Comparison of ENCODE assay signal across 22 cellular contexts in genomic region chrX:122586831-122587230, GRCh38.
"Had no signal": no experiment of that assay in that cellular context is flagged by ENCODE, and none has a peak within 500 bp of the region (broad histone marks: within the 10 kb centered on the region; RNA-seq: fewer than 3 reads in every experiment).

No MANE protein-coding gene starts in this region.

- H3K4me3 Mint-ChIP-seq: activated CD4-positive, alpha-beta T cell treated with anti-CD3 and anti-CD28 coated beads, Interleukin-2, amount 10 ng/mL, durations not matched to agents 24 days and 14 days; activated CD8-positive, alpha-beta T cell treated with anti-CD3 and anti-CD28 coated beads, Interleukin-2, amount 10 ng/mL, durations not matched to agents 7 days and 5 days; effector memory CD8-positive, alpha-beta T cell; naive B cell; neural crest cell; stimulated activated naive CD8-positive, alpha-beta T cell treated with anti-CD3 and anti-CD28 coated beads, Interleukin-15, amount 100 ng/mL, for 72 hours had no signal

- H3K4me1 Mint-ChIP-seq: activated CD4-positive, alpha-beta T cell treated with anti-CD3 and anti-CD28 coated beads, Interleukin-2, amount 10 ng/mL, durations not matched to agents 24 days and 14 days; naive B cell; neural crest cell; stimulated activated naive CD8-positive, alpha-beta T cell treated with anti-CD3 and anti-CD28 coated beads, Interleukin-15, amount 100 ng/mL, for 72 hours had no signal

- H3K27me3 Mint-ChIP-seq: activated CD4-positive, alpha-beta T cell treated with anti-CD3 and anti-CD28 coated beads, Interleukin-2, amount 10 ng/mL, durations not matched to agents 24 days and 14 days; effector memory CD8-positive, alpha-beta T cell; naive B cell; progenitor cell of endocrine pancreas; stimulated activated naive CD8-positive, alpha-beta T cell treated with anti-CD3 and anti-CD28 coated beads, Interleukin-15, amount 100 ng/mL, for 72 hours had no signal

- H3K36me3 Mint-ChIP-seq: naive B cell had no signal

- ATAC-seq: activated CD8-positive, alpha-beta T cell treated with anti-CD3 and anti-CD28 coated beads, Interleukin-2, amount 10 ng/mL, durations not matched to agents 7 days and 5 days; effector memory CD8-positive, alpha-beta T cell; left lung; stimulated activated naive CD8-positive, alpha-beta T cell treated with anti-CD3 and anti-CD28 coated beads, Interleukin-15, amount 100 ng/mL, for 72 hours had no signal

- H3K9me3 Mint-ChIP-seq: activated CD4-positive, alpha-beta T cell treated with anti-CD3 and anti-CD28 coated beads, Interleukin-2, amount 10 ng/mL, durations not matched to agents 24 days and 14 days; stimulated activated naive CD8-positive, alpha-beta T cell treated with anti-CD3 and anti-CD28 coated beads, Interleukin-15, amount 100 ng/mL, for 72 hours had no signal

- H3K27ac Mint-ChIP-seq: activated CD4-positive, alpha-beta T cell treated with anti-CD3 and anti-CD28 coated beads, Interleukin-2, amount 10 ng/mL, durations not matched to agents 24 days and 14 days; activated CD8-positive, alpha-beta T cell treated with anti-CD3 and anti-CD28 coated beads, Interleukin-2, amount 10 ng/mL, durations not matched to agents 7 days and 5 days; effector memory CD8-positive, alpha-beta T cell; naive B cell; progenitor cell of endocrine pancreas; stimulated activated naive CD8-positive, alpha-beta T cell treated with anti-CD3 and anti-CD28 coated beads, Interleukin-15, amount 100 ng/mL, for 72 hours had no signal

- H3K4me3 ChIP-seq: left lung, right atrium auricular region, skin epidermis, suprapubic skin, transverse colon, uterus had no signal

- DNase-seq: activated CD4-positive, alpha-beta T cell treated with anti-CD3 and anti-CD28 coated beads, Interleukin-2, amount 10 ng/mL, durations not matched to agents 24 days and 14 days; activated CD8-positive, alpha-beta T cell treated with anti-CD3 and anti-CD28 coated beads, Interleukin-2, amount 10 ng/mL, durations not matched to agents 7 days and 5 days; activated effector memory CD4-positive, alpha-beta T cell treated with Interleukin-2 at 50 U/mL for 16 hours; activated naive CD4-positive, alpha-beta T cell treated with anti-CD3 and anti-CD28 coated beads, Interleukin-2, amount 50 U/mL, for 16 hours; activated T-cell treated with anti-CD3 and anti-CD28 coated beads, Interleukin-2, amount 50 U/mL, for 48 hours; effector memory CD8-positive, alpha-beta T cell; hypothalamus; kidney; left lung; naive B cell; stimulated activated CD4-positive, alpha-beta T cell treated with anti-CD3 and anti-CD28 coated beads, Interleukin-15, amount 100 ng/mL, for 24 hours; stimulated activated CD4-positive, alpha-beta T cell treated with anti-CD3 and anti-CD28 coated beads, Interleukin-2, amount 100 ng/mL, for 48 hours; stimulated activated naive CD8-positive, alpha-beta T cell treated with anti-CD3 and anti-CD28 coated beads, Interleukin-15, amount 100 ng/mL, for 72 hours; T-helper 1 cell; T1000; transverse colon; uterus had no signal
